ENCODE assay signal across 3 cellular contexts in genomic region chr4:149574973-149575372, GRCh38.
A peak's percentile ranks its signal among the peaks of the same experiment; 100 is the strongest.
TF ChIP-seq lines count a peak whose summit lies in the region.

No MANE protein-coding gene starts in this region.

TF ChIP-seq in SK-N-SH, 30 proteins besides CTCF, POLR2A, EP300 and RAD21 (continued from another document):
- TF ChIP-seq ZBTB33 (IDR thresholded peaks at IDR 0.05; ENCODE audit: borderline replicate concordance, low read depth) (no peak), TAF1 (IDR thresholded peaks at IDR 0.05; ENCODE audit: borderline replicate concordance, low read depth, low read length) (no peak), IRF3 (IDR thresholded peaks at IDR 0.05; ENCODE audit: low read depth, low read length) (no peak), FOXJ3 (CRISPR knock-in tag; IDR thresholded peaks at IDR 0.05) (no peak), GABPA (IDR thresholded peaks at IDR 0.05; ENCODE audit: low read depth) (no peak), NFIC (IDR thresholded peaks at IDR 0.05; ENCODE audit: borderline replicate concordance) (no peak), EZH2phosphoT487 (IDR thresholded peaks at IDR 0.05; ENCODE audit: borderline replicate concordance, low read depth) (no peak)

TF ChIP-seq in SK-N-SH treated with all-trans-retinoic acid at 6 μM for 48 hours, 23 proteins besides CTCF, POLR2A, EP300 and RAD21 (continued from another document):
- no peak for TF ChIP-seq TSHZ2 (CRISPR knock-in tag; IDR thresholded peaks at IDR 0.05)
- TF ChIP-seq POU6F1 (CRISPR knock-in tag; IDR thresholded peaks at IDR 0.05; ENCODE audit: borderline replicate concordance, low read depth): no peak
- no peak for TF ChIP-seq TOX (CRISPR knock-in tag; IDR thresholded peaks at IDR 0.05; ENCODE audit: borderline replicate concordance)
- no peak for TF ChIP-seq ZFP30 (CRISPR knock-in tag; IDR thresholded peaks at IDR 0.05)
- TF ChIP-seq ZNF70 (CRISPR knock-in tag; IDR thresholded peaks at IDR 0.05): no peak
- TF ChIP-seq TCF4 (CRISPR knock-in tag; IDR thresholded peaks at IDR 0.05; ENCODE audit: borderline replicate concordance): no peak
- no peak for TF ChIP-seq ARNTL (CRISPR knock-in tag; IDR thresholded peaks at IDR 0.05; ENCODE audit: borderline replicate concordance, low read depth)
- no peak for TF ChIP-seq ZC3H10 (CRISPR knock-in tag; IDR thresholded peaks at IDR 0.05)
- no peak for TF ChIP-seq CREB5 (CRISPR knock-in tag; IDR thresholded peaks at IDR 0.05; ENCODE audit: low read depth)
- no peak for TF ChIP-seq ESRRG (CRISPR knock-in tag; IDR thresholded peaks at IDR 0.05)
- TF ChIP-seq ZNF565 (CRISPR knock-in tag; conservative IDR thresholded peaks at IDR 0.05; ENCODE audit: low read depth): no peak
- no peak for TF ChIP-seq PPARA (CRISPR knock-in tag; IDR thresholded peaks at IDR 0.05; ENCODE audit: borderline replicate concordance)

TF ChIP-seq in GM12878, 131 proteins besides CTCF, POLR2A, EP300 and RAD21 (continued from another document):
- 0 out of 2 replicates have a peak, but pooled peaks have one; percentile 24 for TF ChIP-seq ZNF592 (IDR thresholded peaks at IDR 0.05)
- no peak for TF ChIP-seq PRDM15 (CRISPR knock-in tag; IDR thresholded peaks at IDR 0.05)
- TF ChIP-seq RELB (IDR thresholded peaks at IDR 0.05; ENCODE audit: low read depth): peak; percentile 70; the same call in 1 of the 2 replicates
- TF ChIP-seq ZZZ3 (IDR thresholded peaks at IDR 0.05; ENCODE audit: control insufficient read depth, insufficient read length, low read depth): no peak
- no peak for TF ChIP-seq ZBTB40 (IDR thresholded peaks at IDR 0.05; ENCODE audit: borderline replicate concordance)
- TF ChIP-seq MLLT1 (IDR thresholded peaks at IDR 0.05): 0 out of 2 replicates have a peak, but pooled peaks have one; percentile 23
- 0 out of 2 replicates have a peak, but pooled peaks have one; percentile 33 for TF ChIP-seq NBN (IDR thresholded peaks at IDR 0.05)
- TF ChIP-seq CREM (IDR thresholded peaks at IDR 0.05; ENCODE audit: low read depth): no peak
- TF ChIP-seq IKZF2 (IDR thresholded peaks at IDR 0.05): peak in 1 of 2 experiments; percentile 31; a peak in 1 of 4 replicates
- peak; percentile 65 to 71; a peak in 2 of 4 replicates for TF ChIP-seq BHLHE40 (IDR thresholded peaks at IDR 0.05; ENCODE audit: borderline replicate concordance in 1 of 2, low read depth in 2 of 2, low read length in 1 of 2)
- TF ChIP-seq DPF2 (IDR thresholded peaks at IDR 0.05): peak; percentile 33; the same call in 1 of the 2 replicates
- TF ChIP-seq SIX5 (IDR thresholded peaks at IDR 0.05; ENCODE audit: low read depth, low read length, severe bottlenecking): no peak
- TF ChIP-seq MXI1 (IDR thresholded peaks at IDR 0.05; ENCODE audit: low read depth, low read length): peak; percentile 54; the same call in 1 of the 2 replicates
- peak; percentile 62 for TF ChIP-seq RAD51 (IDR thresholded peaks at IDR 0.05)
- TF ChIP-seq MEF2A (IDR thresholded peaks at IDR 0.05; ENCODE audit: insufficient read depth, low read depth, low read length): no peak
- peak; percentile 40 for TF ChIP-seq MEF2B (IDR thresholded peaks at IDR 0.05; ENCODE audit: partially characterized antibody, poor library complexity, severe bottlenecking)
- peak; percentile 86 for TF ChIP-seq ZNF687 (IDR thresholded peaks at IDR 0.05)
- no peak for TF ChIP-seq JUND (IDR thresholded peaks at IDR 0.05; ENCODE audit: low read depth, low read length)
- peak; percentile 27; the same call in 1 of the 2 replicates for TF ChIP-seq BMI1 (IDR thresholded peaks at IDR 0.05; ENCODE audit: borderline replicate concordance)
- TF ChIP-seq, protein P1, sequence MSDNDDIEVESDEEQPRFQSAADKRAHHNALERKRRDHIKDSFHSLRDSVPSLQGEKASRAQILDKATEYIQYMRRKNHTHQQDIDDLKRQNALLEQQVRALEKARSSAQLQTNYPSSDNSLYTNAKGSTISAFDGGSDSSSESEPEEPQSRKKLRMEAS (IDR thresholded peaks at IDR 0.05; ENCODE audit: low read depth, low read length): peak; percentile 86; the same call in 1 of the 2 replicates
- peak; percentile 52 for TF ChIP-seq ATF7 (IDR thresholded peaks at IDR 0.05; ENCODE audit: low read depth)
- peak; percentile 47; the same call in 1 of the 2 replicates for TF ChIP-seq CHD2 (IDR thresholded peaks at IDR 0.05; ENCODE audit: borderline replicate concordance, low read depth, low read length)
